25 cellular contexts compared by ENCODE assay signal in genomic region chr15:71082803-71083202, GRCh38. TPM values are rescaled to one million over a fixed set of nuclear protein-coding genes. Genes with fewer than 3 reads are reported as not detected.
A peak's percentile ranks its signal among the peaks of the same experiment; 100 is the strongest.
DNase-seq lines count a peak whose midpoint lies in the region; ATAC-seq, FAIRE-seq and TF ChIP-seq lines count a peak whose summit lies in the region.
"Had no signal": no experiment of that assay in that cellular context is flagged by ENCODE, and none has a peak within 500 bp of the region (broad histone marks: within the 10 kb centered on the region; RNA-seq: fewer than 3 reads in every experiment).

No MANE protein-coding gene starts in this region.

- peaks cover 2% of the 10 kb centered on the region for H3K27me3 Mint-ChIP-seq in activated CD4-positive, alpha-beta T cell treated with anti-CD3 and anti-CD28 coated beads, Interleukin-2, amount 10 ng/mL, durations not matched to agents 24 days and 14 days

- H4K20me1 ChIP-seq in osteoblast (ENCODE audit: insufficient read depth, low read length), result no peaks in the 10 kb centered on the region

- H3K4me2 ChIP-seq in osteoblast (ENCODE audit: insufficient read depth, low read length), result peak overlapping the region; percentile 32

- no peak overlapping the region for H3K27ac Mint-ChIP-seq in activated CD4-positive, alpha-beta T cell treated with anti-CD3 and anti-CD28 coated beads, Interleukin-2, amount 10 ng/mL, durations not matched to agents 24 days and 14 days
- H3K27ac Mint-ChIP-seq: activated CD8-positive, alpha-beta T cell treated with anti-CD3 and anti-CD28 coated beads, Interleukin-2, amount 10 ng/mL, durations not matched to agents 7 days and 5 days; CD8-positive, alpha-beta T cell; naive thymus-derived CD8-positive, alpha-beta T cell; stimulated activated effector memory CD8-positive, alpha-beta T cell treated with anti-CD3 and anti-CD28 coated beads, Interleukin-12 subunit alpha, Interleukin-12 subunit beta, amount 100 ng/mL, for 72 hours had no signal

- H2AFZ ChIP-seq in osteoblast (ENCODE audit: low read length), result peak overlapping the region; percentile 76

- H3K4me1 ChIP-seq in osteoblast (ENCODE audit: insufficient read depth, low read length), result peaks cover 45% of the 10 kb centered on the region

- H3K27ac ChIP-seq in osteoblast (ENCODE audit: low read depth, low read length), result peak overlapping the region; percentile 95
- H3K27ac ChIP-seq: 22Rv1, thyroid gland had no signal

- H3K9me3 ChIP-seq in osteoblast (ENCODE audit: low read depth, low read length), result no peaks in the 10 kb centered on the region
- H3K9me3 ChIP-seq: thyroid gland had no signal

- no peaks in the 10 kb centered on the region for H3K36me3 ChIP-seq in osteoblast (ENCODE audit: insufficient read depth, low read length)
- H3K36me3 ChIP-seq: thyroid gland had no signal

- H3K9me3 Mint-ChIP-seq in activated CD4-positive, alpha-beta T cell treated with anti-CD3 and anti-CD28 coated beads, Interleukin-2, amount 10 ng/mL, durations not matched to agents 24 days and 14 days, result no peaks in the 10 kb centered on the region
- H3K9me3 Mint-ChIP-seq: CD8-positive, alpha-beta T cell had no signal

- no peaks in the 10 kb centered on the region for H3K79me2 ChIP-seq in osteoblast (ENCODE audit: insufficient read depth, low read length)

- DNase-seq in activated CD4-positive, alpha-beta T cell treated with anti-CD3 and anti-CD28 coated beads, Interleukin-2, amount 10 ng/mL, durations not matched to agents 24 days and 14 days, result peak; percentile 7
- DNase-seq in activated CD4-positive, alpha-beta T cell treated with anti-CD3 and anti-CD28 coated beads for 1 hour, result no peak
- DNase-seq in left cardiac atrium, result peak; percentile 32
- DNase-seq in osteoblast (ENCODE audit: insufficient read length, low spot score, missing footprints), result no peak
- DNase-seq in ureter (ENCODE audit: low spot score), result peak; percentile 68
- DNase-seq in NOMO-1 treated with dmso at 0.1 percent for 144 hours (lab: John Stamatoyannopoulos, UW; ENCODE audit: unreplicated experiment), result no peak
- no peak for DNase-seq in HTR-8/SVneo (ENCODE audit: insufficient read length, low spot score)
- DNase-seq: activated CD8-positive, alpha-beta T cell treated with anti-CD3 and anti-CD28 coated beads, Interleukin-2, amount 10 ng/mL, durations not matched to agents 7 days and 5 days; CD8-positive, alpha-beta T cell; central memory CD4-positive, alpha-beta T cell; foreskin melanocyte; mesendoderm; naive thymus-derived CD8-positive, alpha-beta T cell; NCI-H2171; NCI-H69; SHP77 treated with DMSO at 0.1 percent for 48 hours; stimulated activated CD4-positive, alpha-beta T cell treated with anti-CD3 and anti-CD28 coated beads, Interleukin-1b, Interleukin-23, amount 100 ng/mL, for 48 hours; SW 1271; thyroid gland had no signal

- no peak overlapping the region for H3K4me3 Mint-ChIP-seq in activated CD4-positive, alpha-beta T cell treated with anti-CD3 and anti-CD28 coated beads, Interleukin-2, amount 10 ng/mL, durations not matched to agents 24 days and 14 days
- H3K4me3 Mint-ChIP-seq: activated CD8-positive, alpha-beta T cell treated with anti-CD3 and anti-CD28 coated beads, Interleukin-2, amount 10 ng/mL, durations not matched to agents 7 days and 5 days; CD8-positive, alpha-beta T cell; naive thymus-derived CD8-positive, alpha-beta T cell; stimulated activated effector memory CD8-positive, alpha-beta T cell treated with anti-CD3 and anti-CD28 coated beads, Interleukin-12 subunit alpha, Interleukin-12 subunit beta, amount 100 ng/mL, for 72 hours had no signal

- ATAC-seq in left cardiac atrium (peak; percentile 25 to 62), GM21737 (IDR thresholded peaks at IDR 0.05; ENCODE audit: unreplicated experiment) (no peak)
- ATAC-seq: activated CD8-positive, alpha-beta T cell treated with anti-CD3 and anti-CD28 coated beads, Interleukin-2, amount 10 ng/mL, durations not matched to agents 7 days and 5 days; CD8-positive, alpha-beta T cell; naive thymus-derived CD8-positive, alpha-beta T cell; stimulated activated effector memory CD8-positive, alpha-beta T cell treated with anti-CD3 and anti-CD28 coated beads, Interleukin-12 subunit alpha, Interleukin-12 subunit beta, amount 100 ng/mL, for 72 hours had no signal

- H3K4me1 Mint-ChIP-seq in activated CD4-positive, alpha-beta T cell treated with anti-CD3 and anti-CD28 coated beads, Interleukin-2, amount 10 ng/mL, durations not matched to agents 24 days and 14 days, result no peaks in the 10 kb centered on the region
- H3K4me1 Mint-ChIP-seq: naive thymus-derived CD8-positive, alpha-beta T cell; stimulated activated effector memory CD8-positive, alpha-beta T cell treated with anti-CD3 and anti-CD28 coated beads, Interleukin-12 subunit alpha, Interleukin-12 subunit beta, amount 100 ng/mL, for 72 hours had no signal

- no peaks in the 10 kb centered on the region for H3K27me3 ChIP-seq in osteoblast (ENCODE audit: insufficient read depth, low read length)
- H3K27me3 ChIP-seq: thyroid gland had no signal

- no peak for TF ChIP-seq CTCF in osteoblast (IDR thresholded peaks at IDR 0.05; ENCODE audit: extremely low read depth, low read depth, low read length)

- intact Hi-C loops in activated CD4-positive, alpha-beta T cell treated with anti-CD3 and anti-CD28 coated beads, Interleukin-2, amount 10 ng/mL, durations not matched to agents 24 days and 14 days (cut with micrococcal nuclease), result no loop called here
- intact Hi-C loops in left cardiac atrium (cut with DNase I), result no loop called here

- H3K36me3 Mint-ChIP-seq in activated CD4-positive, alpha-beta T cell treated with anti-CD3 and anti-CD28 coated beads, Interleukin-2, amount 10 ng/mL, durations not matched to agents 24 days and 14 days (ENCODE audit: low read depth), result no peaks in the 10 kb centered on the region
- H3K36me3 Mint-ChIP-seq: CD8-positive, alpha-beta T cell; stimulated activated effector memory CD8-positive, alpha-beta T cell treated with anti-CD3 and anti-CD28 coated beads, Interleukin-12 subunit alpha, Interleukin-12 subunit beta, amount 100 ng/mL, for 72 hours had no signal

- no peak for FAIRE-seq in HTR-8/SVneo (lab: Jason Lieb, UNC)
- FAIRE-seq: G401.6, islet of Langerhans had no signal

- no peak overlapping the region for H3K4me3 ChIP-seq in osteoblast (ENCODE audit: insufficient read depth, low read length)
- H3K4me3 ChIP-seq: thyroid gland had no signal

RNA-seq across cellular contexts. Expression of gene THSD4, which starts 32.5 kb away (rescaled TPM):
- total RNA-seq in activated CD4-positive, alpha-beta T cell treated with anti-CD3 and anti-CD28 coated beads, Interleukin-2, amount 10 ng/mL, durations not matched to agents 24 days and 14 days, result not detected in 2 replicates
- total RNA-seq in left cardiac atrium (10 to 100 TPM; 39.8 to 68.3 TPM), osteoblast (15.6 TPM in 2 replicates), ureter (57.9 TPM)
- total RNA-seq: activated CD8-positive, alpha-beta T cell treated with anti-CD3 and anti-CD28 coated beads, Interleukin-2, amount 10 ng/mL, durations not matched to agents 7 days and 5 days; CD8-positive, alpha-beta T cell; naive thymus-derived CD8-positive, alpha-beta T cell; OCI-LY7 had no signal

Comparison
In these comparisons a context has a peak if more than half of its experiments do, and no peak if none do; other contexts are left out.
1. DNase-seq: peak in activated CD4-positive, alpha-beta T cell treated with anti-CD3 and anti-CD28 coated beads, Interleukin-2, amount 10 ng/mL, durations not matched to agents 24 days and 14 days (single experiment), left cardiac atrium (single experiment) and ureter (single experiment); none in activated CD4-positive, alpha-beta T cell treated with anti-CD3 and anti-CD28 coated beads for 1 hour (single experiment), osteoblast (single experiment), NOMO-1 treated with dmso at 0.1 percent for 144 hours (single experiment) and HTR-8/SVneo (single experiment).
2. RNA of gene THSD4, which starts 32.5 kb away (total RNA-seq): 39.8 to 68.3 TPM in left cardiac atrium, 57.9 TPM in ureter (single experiment) and 15.6 TPM in osteoblast; not detected in activated CD4-positive, alpha-beta T cell treated with anti-CD3 and anti-CD28 coated beads, Interleukin-2, amount 10 ng/mL, durations not matched to agents 24 days and 14 days; every median in the first group is over 10 times any median in the second.